21 cellular contexts compared by ENCODE assay signal in the genomic region with DNA sequence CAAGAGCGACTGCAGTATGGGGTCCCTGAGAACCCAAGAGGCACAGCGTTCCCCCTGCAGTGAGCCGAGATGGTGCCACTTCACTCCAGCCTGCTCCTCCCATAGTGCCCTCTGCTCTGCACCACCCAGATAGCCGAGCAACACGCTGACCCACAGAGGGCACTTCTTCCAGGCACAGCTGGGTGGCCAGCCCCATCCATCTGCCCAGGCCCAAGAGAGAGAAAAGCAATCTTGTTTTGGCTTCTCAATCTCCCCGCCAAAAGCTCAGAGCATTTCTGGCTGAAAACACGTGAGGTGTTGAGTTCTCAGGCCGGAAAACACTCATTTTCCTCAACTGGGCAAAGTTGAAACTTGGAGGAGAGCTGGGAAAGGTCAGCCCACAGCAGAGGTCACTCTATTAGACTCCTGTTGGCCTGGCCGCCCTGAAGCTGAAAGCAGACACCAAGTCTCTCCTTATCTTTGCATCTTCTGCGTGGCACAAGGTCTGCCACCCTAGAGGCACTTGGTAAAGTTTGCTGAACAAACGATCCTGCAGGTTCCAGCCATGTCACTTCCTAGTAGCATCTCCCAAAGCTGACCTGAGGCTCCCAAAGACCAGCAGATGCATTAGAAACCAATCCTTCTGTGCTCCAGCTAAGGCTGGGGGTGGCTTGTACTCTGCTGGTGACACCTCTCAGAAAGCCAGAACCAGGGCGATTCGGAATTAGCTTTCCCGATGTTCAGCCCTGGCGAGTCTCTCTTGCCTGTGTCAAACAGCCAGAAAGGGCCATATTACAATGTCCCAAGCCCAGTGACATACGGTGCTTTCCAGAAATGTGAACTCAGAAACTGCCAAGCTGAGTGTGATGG. TPM values are rescaled to one million over a fixed set of nuclear protein-coding genes. Genes with fewer than 3 reads are reported as not detected.
A peak's percentile ranks its signal among the peaks of the same experiment; 100 is the strongest.
DNase-seq lines count a peak whose midpoint lies in the region; ATAC-seq, FAIRE-seq and TF ChIP-seq lines count a peak whose summit lies in the region.
"Had no signal": no experiment of that assay in that cellular context is flagged by ENCODE, and none has a peak within 500 bp of the region (broad histone marks: within the 10 kb centered on the region; RNA-seq: fewer than 3 reads in every experiment).

No MANE protein-coding gene starts in this region.

- intact Hi-C loops in HepG2 (cut with micrococcal nuclease; ENCODE audit: unreplicated experiment): no loop called here
- intact Hi-C loops in right lobe of liver (cut with DNase I): no loop called here

- no peak for TF ChIP-seq RAD21 in HepG2 (CRISPR knock-in tag; IDR thresholded peaks at IDR 0.05)

- BruUV-seq in HepG2 (replicated peaks; lab: Mats Ljungman, UMichigan): no TSS peak

- H3K36me3 ChIP-seq in HepG2 (replicated peaks in 1 of 2; ENCODE audit: control insufficient read depth in 1 of 2, insufficient read depth in 2 of 2, low read length in 2 of 2): no peaks in the 10 kb centered on the region
- no peaks in the 10 kb centered on the region for H3K36me3 ChIP-seq in right lobe of liver
- H3K36me3 ChIP-seq in mesodermal cell (ENCODE audit: control insufficient read depth, insufficient read depth, low read length): no peaks in the 10 kb centered on the region
- no peaks in the 10 kb centered on the region for H3K36me3 ChIP-seq in smooth muscle cell (ENCODE audit: low read depth)

- FAIRE-seq in HepG2 (lab: Jason Lieb, UNC): no peak
- FAIRE-seq: D721Med, GM12878, GM18507, K562 had no signal

- POLR2A ChIA-PET in HepG2 (lab: Yijun Ruan, JAX): interaction anchor here (1.0 to 1.6 kb wide), 2 partner anchors 44 to 47 kb away, joined by 3 read pairs; partner anchors contain the start of gene AGT

- H3K27ac Mint-ChIP-seq in effector memory CD8-positive, alpha-beta T cell: no peak overlapping the region
- H3K27ac Mint-ChIP-seq: CD4-positive, alpha-beta memory T cell; GM23338; H9 had no signal

- CTCF ChIA-PET in HepG2 (lab: Yijun Ruan, JAX; ENCODE audit: low intra/inter-chr PET ratio, low total read pairs): no interaction called here

- H3K4me1 ChIP-seq in HepG2 (ENCODE audit: insufficient read depth, low read length) (peaks cover 74% of the 10 kb centered on the region), right lobe of liver (no peaks in the 10 kb centered on the region), mesodermal cell (ENCODE audit: control insufficient read depth, insufficient read depth, low read length, poor library complexity, severe bottlenecking) (peaks cover 5% of the 10 kb centered on the region), smooth muscle cell (ENCODE audit: low read depth) (peaks cover 4% of the 10 kb centered on the region)

- H2AFZ ChIP-seq in HepG2 (ENCODE audit: low read length) (no peak overlapping the region), smooth muscle cell (ENCODE audit: low read depth) (no peak overlapping the region)
- H2AFZ ChIP-seq: GM23338 had no signal

- H4K20me1 ChIP-seq in HepG2 (ENCODE audit: insufficient read depth, low read length): no peaks in the 10 kb centered on the region
- H4K20me1 ChIP-seq in smooth muscle cell (ENCODE audit: low read depth): no peaks in the 10 kb centered on the region

- no peak overlapping the region; the same call in 1 of the 2 replicates for H3K4me2 ChIP-seq in HepG2 (ENCODE audit: low read depth, low read length)
- peak overlapping the region; percentile 41 for H3K4me2 ChIP-seq in smooth muscle cell
- H3K4me2 ChIP-seq: GM23338 had no signal

- H3F3A ChIP-seq in smooth muscle cell (ENCODE audit: low read depth): peaks cover 11% of the 10 kb centered on the region

- H3K9me3 ChIP-seq in HepG2 (ENCODE audit: low read length) (no peaks in the 10 kb centered on the region), right lobe of liver (no peaks in the 10 kb centered on the region), mesodermal cell (ENCODE audit: control insufficient read depth, low read length) (no peaks in the 10 kb centered on the region), smooth muscle cell (replicated peaks; ENCODE audit: low read depth) (no peaks in the 10 kb centered on the region)

- H3K79me2 ChIP-seq in HepG2 (ENCODE audit: insufficient read depth, low read length): no peaks in the 10 kb centered on the region
- no peaks in the 10 kb centered on the region for H3K79me2 ChIP-seq in smooth muscle cell (ENCODE audit: low read depth)

- H3K27ac ChIP-seq in HepG2 (ENCODE audit: extremely low read length, insufficient read depth, low read length): no peak overlapping the region
- H3K27ac ChIP-seq in right lobe of liver: no peak overlapping the region
- H3K27ac ChIP-seq in mesodermal cell (ENCODE audit: low read depth, low read length, severe bottlenecking): peak overlapping the region; percentile 51
- no peak overlapping the region for H3K27ac ChIP-seq in smooth muscle cell (ENCODE audit: low read depth)
- H3K27ac ChIP-seq: HL-60 had no signal

- WGBS in HepG2 (ENCODE audit: low lambda C conversion rate): 67% methylated on average over 11 of the region's 16 CpGs
- WGBS in right lobe of liver (ENCODE audit: insufficient coverage, low coverage, low lambda C conversion rate, missing lambda C conversion rate): 69% methylated on average over 6 of the region's 16 CpGs
- 79 to 92% methylated on average over 13 to 15 of the region's 16 CpGs for WGBS in mesodermal cell (ENCODE audit: insufficient coverage in 2 of 2), 2 experiments
- WGBS in smooth muscle cell (ENCODE audit: low lambda C conversion rate): 81% methylated on average over 15 of the region's 16 CpGs

- no peak overlapping the region for H3K4me3 Mint-ChIP-seq in effector memory CD8-positive, alpha-beta T cell
- H3K4me3 Mint-ChIP-seq: CD4-positive, alpha-beta memory T cell; GM23338; H9 had no signal

- no peak overlapping the region for H3K4me3 ChIP-seq in HepG2 (replicated peaks in 1 of 3; ENCODE audit: insufficient read depth in 1 of 3, low read depth in 2 of 3, low read length in 3 of 3)
- H3K4me3 ChIP-seq in right lobe of liver: no peak overlapping the region
- H3K4me3 ChIP-seq in mesodermal cell (ENCODE audit: extremely low read depth, insufficient read depth, low read length, poor library complexity, severe bottlenecking): no peak overlapping the region
- H3K4me3 ChIP-seq in smooth muscle cell: no peak overlapping the region
- H3K4me3 ChIP-seq: GM12878, GM23338, K562 had no signal

- in situ Hi-C loops in HepG2 (cut with HindIII; ENCODE audit: extremely low pct_ligation_motif_present, low pct_unique_long_range_greater_than_20kb): no loop called here

- H3K36me3 Mint-ChIP-seq in effector memory CD8-positive, alpha-beta T cell (ENCODE audit: insufficient read depth): no peaks in the 10 kb centered on the region
- H3K36me3 Mint-ChIP-seq: CD4-positive, alpha-beta memory T cell had no signal

- ATAC-seq in HepG2 (no peak), right lobe of liver (no peak), HG03521 (IDR thresholded peaks at IDR 0.05; ENCODE audit: unreplicated experiment) (no peak)
- no peak for ATAC-seq in effector memory CD8-positive, alpha-beta T cell (replicated peaks)
- ATAC-seq: GM12878, GM23338, K562 had no signal

- TF ChIP-seq POLR2A in HepG2 (IDR thresholded peaks at IDR 0.05; ENCODE audit: insufficient read depth in 1 of 2, low read depth in 2 of 2, low read length in 2 of 2): no peak
- no peak for TF ChIP-seq POLR2A in right lobe of liver (IDR thresholded peaks at IDR 0.05)

- TF ChIP-seq EP300 in HepG2 (IDR thresholded peaks at IDR 0.05; ENCODE audit: low read depth in 2 of 2, low read length in 2 of 2) (no peak), HepG2 (CRISPR knock-in tag; IDR thresholded peaks at IDR 0.05; ENCODE audit: borderline replicate concordance) (no peak)

- H3K9ac ChIP-seq in HepG2 (ENCODE audit: insufficient read depth, low read depth, low read length) (no peak overlapping the region), smooth muscle cell (ENCODE audit: low read depth) (no peak overlapping the region)

- no peaks in the 10 kb centered on the region for H3K9me3 Mint-ChIP-seq in effector memory CD8-positive, alpha-beta T cell
- H3K9me3 Mint-ChIP-seq: CD4-positive, alpha-beta memory T cell; GM23338; H9 had no signal

- no peak for DNase-seq in HepG2 (ENCODE audit: low spot score)
- DNase-seq in right lobe of liver: no peak
- peak; percentile 29 for DNase-seq in cerebellar cortex (ENCODE audit: low spot score)
- no peak for DNase-seq in smooth muscle cell (lab: John Stamatoyannopoulos, UW; ENCODE audit: unreplicated experiment)
- DNase-seq in effector memory CD8-positive, alpha-beta T cell: no peak
- DNase-seq in activated T-cell treated with anti-CD3 and anti-CD28 coated beads for 4 hours: no peak
- DNase-seq: ACHN; C1 segment of cervical spinal cord; CD4-positive, alpha-beta memory T cell; COR-L47; DMS53; H9 had no signal

- 0 out of 2 replicates have a peak, but pooled peaks have one; percentile 4 for TF ChIP-seq CTCF in HepG2 (CRISPR knock-in tag; IDR thresholded peaks at IDR 0.05)
- no peak for TF ChIP-seq CTCF in right lobe of liver (IDR thresholded peaks at IDR 0.05)
- TF ChIP-seq CTCF in smooth muscle cell (IDR thresholded peaks at IDR 0.05; ENCODE audit: borderline replicate concordance, insufficient read depth, poor library complexity, severe bottlenecking): no peak

- H3K27me3 ChIP-seq in HepG2 (ENCODE audit: control insufficient read depth in 1 of 2, insufficient read depth in 2 of 2, low read length in 2 of 2) (no peaks in the 10 kb centered on the region), right lobe of liver (no peaks in the 10 kb centered on the region), smooth muscle cell (ENCODE audit: low read depth) (no peaks in the 10 kb centered on the region)

- H3K27me3 Mint-ChIP-seq in effector memory CD8-positive, alpha-beta T cell: peaks cover 34 to 61% of the 10 kb centered on the region in 2 donors

- H3K4me1 Mint-ChIP-seq in effector memory CD8-positive, alpha-beta T cell (ENCODE audit: low read depth in 2 of 2): no peaks in the 10 kb centered on the region

RNA-seq across cellular contexts. Expression of gene CAPN9, which starts 10.9 kb away (rescaled TPM):
- 0.17 and 0.31 TPM in 2 replicates for total RNA-seq in HepG2 (2016; rRNA removed; fragmentation: Illumina TruSeq; extraction: Trizol)
- total RNA-seq in HepG2 (2016; cell fraction: cytosol; rRNA removed; fragmentation: Illumina TruSeq; extraction: Trizol; ENCODE audit: low read depth): not detected in 2 replicates
- 0.09 and 0.16 TPM in 2 replicates for total RNA-seq in HepG2 (2016; cell fraction: insoluble cytoplasmic fraction; rRNA removed; fragmentation: Illumina TruSeq; extraction: Trizol)
- not detected in 2 replicates for total RNA-seq in HepG2 (2016; cell fraction: membrane; rRNA removed; fragmentation: Illumina TruSeq; extraction: Trizol)
- not detected in 2 replicates for total RNA-seq in HepG2 (2016; cell fraction: nucleus; rRNA removed; fragmentation: Illumina TruSeq; extraction: Trizol)
- 0.04 and 0.10 TPM in 2 replicates for polyA plus RNA-seq in HepG2 (2011; rRNA removed)
- polyA plus RNA-seq in HepG2 (2011; cell fraction: cytosol; rRNA removed): 0.06 and 0.11 TPM in 2 replicates
- 0.19 TPM in 1 of 2 replicates, not detected in the other for polyA plus RNA-seq in HepG2 (2011; cell fraction: nucleus; rRNA removed)
- 0.09 TPM in 1 of 2 replicates, not detected in the other for polyA plus RNA-seq in HepG2 (2012)
- 0.26 TPM in 1 of 2 replicates, not detected in the other for polyA plus RNA-seq in HepG2 (2016; cell fraction: cytosol; fragmentation: Illumina TruSeq; extraction: Trizol; ENCODE audit: low read depth)
- not detected in 2 replicates for polyA plus RNA-seq in HepG2 (2016; cell fraction: insoluble cytoplasmic fraction; fragmentation: Illumina TruSeq; extraction: Trizol; ENCODE audit: low read depth)
- polyA plus RNA-seq in HepG2 (2016; cell fraction: membrane; fragmentation: Illumina TruSeq; extraction: Trizol; ENCODE audit: low read depth): 0.06 TPM in 1 of 2 replicates, not detected in the other
- polyA plus RNA-seq in HepG2 (2016; cell fraction: nucleus; fragmentation: Illumina TruSeq; extraction: Trizol; ENCODE audit: insufficient read depth, low read depth): 0.21 TPM in 1 of 2 replicates, not detected in the other
- polyA minus RNA-seq in HepG2 (2011; rRNA and poly(A)+ RNA removed; ENCODE audit: low replicate concordance): 0.12 TPM in 1 of 2 replicates, not detected in the other
- polyA minus RNA-seq in HepG2 (2011; cell fraction: cytosol; rRNA and poly(A)+ RNA removed): not detected in 2 replicates
- polyA minus RNA-seq in HepG2 (2011; cell fraction: nucleus; rRNA and poly(A)+ RNA removed): not detected in 2 replicates
- not detected for total RNA-seq in right lobe of liver
- 0.41 TPM for polyA plus RNA-seq in mesodermal cell (2013, experiment 1 of 2)
- 0.25 TPM for polyA plus RNA-seq in mesodermal cell (2013, experiment 2 of 2)
- not detected in 2 replicates for total RNA-seq in smooth muscle cell
- not detected in 2 replicates for polyA plus RNA-seq in smooth muscle cell
- total RNA-seq: A172; CD4-positive, alpha-beta memory T cell; GM12878; K562 had no signal
- polyA plus RNA-seq: GM12878, GM23338, K562 had no signal

RNA-seq across cellular contexts. Expression of gene AGT, which starts 44.2 kb away (rescaled TPM):
- 378 and 892 TPM in 2 replicates for total RNA-seq in HepG2 (2016; rRNA removed; fragmentation: Illumina TruSeq; extraction: Trizol)
- total RNA-seq in HepG2 (2016; cell fraction: cytosol; rRNA removed; fragmentation: Illumina TruSeq; extraction: Trizol; ENCODE audit: low read depth): 75.9 and 76.7 TPM in 2 replicates
- 368 and 897 TPM in 2 replicates for total RNA-seq in HepG2 (2016; cell fraction: insoluble cytoplasmic fraction; rRNA removed; fragmentation: Illumina TruSeq; extraction: Trizol)
- total RNA-seq in HepG2 (2016; cell fraction: membrane; rRNA removed; fragmentation: Illumina TruSeq; extraction: Trizol): 150 and 163 TPM in 2 replicates
- 728 and 881 TPM in 2 replicates for total RNA-seq in HepG2 (2016; cell fraction: nucleus; rRNA removed; fragmentation: Illumina TruSeq; extraction: Trizol)
- 2,071 and 2,729 TPM in 2 replicates for polyA plus RNA-seq in HepG2 (2011; rRNA removed)
- 1,947 and 1,991 TPM in 2 replicates for polyA plus RNA-seq in HepG2 (2011; cell fraction: cytosol; rRNA removed)
- polyA plus RNA-seq in HepG2 (2011; cell fraction: nucleus; rRNA removed): 1,234 and 1,580 TPM in 2 replicates
- polyA plus RNA-seq in HepG2 (2012): 1,477 and 1,796 TPM in 2 replicates
- 105 and 108 TPM in 2 replicates for polyA plus RNA-seq in HepG2 (2016; cell fraction: cytosol; fragmentation: Illumina TruSeq; extraction: Trizol; ENCODE audit: low read depth)
- 413 and 471 TPM in 2 replicates for polyA plus RNA-seq in HepG2 (2016; cell fraction: insoluble cytoplasmic fraction; fragmentation: Illumina TruSeq; extraction: Trizol; ENCODE audit: low read depth)
- 154 and 159 TPM in 2 replicates for polyA plus RNA-seq in HepG2 (2016; cell fraction: membrane; fragmentation: Illumina TruSeq; extraction: Trizol; ENCODE audit: low read depth)
- 1,282 and 1,316 TPM in 2 replicates for polyA plus RNA-seq in HepG2 (2016; cell fraction: nucleus; fragmentation: Illumina TruSeq; extraction: Trizol; ENCODE audit: insufficient read depth, low read depth)
- 0.94 and 2,464 TPM in 2 replicates for polyA minus RNA-seq in HepG2 (2011; rRNA and poly(A)+ RNA removed; ENCODE audit: low replicate concordance)
- 761 and 986 TPM in 2 replicates for polyA minus RNA-seq in HepG2 (2011; cell fraction: cytosol; rRNA and poly(A)+ RNA removed)
- 279 and 432 TPM in 2 replicates for polyA minus RNA-seq in HepG2 (2011; cell fraction: nucleus; rRNA and poly(A)+ RNA removed)
- 1,000 to 10,000 TPM; 1,076 to 2,346 (median 1,911) TPM for total RNA-seq in right lobe of liver
- 2.2 TPM for polyA plus RNA-seq in mesodermal cell (2013, experiment 1 of 2)
- 2.7 TPM for polyA plus RNA-seq in mesodermal cell (2013, experiment 2 of 2)
- 0.09 and 0.31 TPM in 2 replicates for total RNA-seq in smooth muscle cell
- 1.9 and 3.0 TPM in 2 replicates for polyA plus RNA-seq in smooth muscle cell
- total RNA-seq: CD4-positive, alpha-beta memory T cell; GM23338; H9 had no signal
- polyA plus RNA-seq: CD4-positive, alpha-beta memory T cell; GM12878; K562 had no signal

Comparison
In these comparisons a context has a peak if more than half of its experiments do, and no peak if none do; other contexts are left out.
1. RNA of gene AGT, which starts 44.2 kb away (total RNA-seq): 1,076 to 2,346 TPM in right lobe of liver and 75.9 to 897 TPM in HepG2; 0.09 to 0.31 TPM in smooth muscle cell; every median in the first group is over 10 times any median in the second.